ENCODE assay signal across 10 cellular contexts in the genomic region with DNA sequence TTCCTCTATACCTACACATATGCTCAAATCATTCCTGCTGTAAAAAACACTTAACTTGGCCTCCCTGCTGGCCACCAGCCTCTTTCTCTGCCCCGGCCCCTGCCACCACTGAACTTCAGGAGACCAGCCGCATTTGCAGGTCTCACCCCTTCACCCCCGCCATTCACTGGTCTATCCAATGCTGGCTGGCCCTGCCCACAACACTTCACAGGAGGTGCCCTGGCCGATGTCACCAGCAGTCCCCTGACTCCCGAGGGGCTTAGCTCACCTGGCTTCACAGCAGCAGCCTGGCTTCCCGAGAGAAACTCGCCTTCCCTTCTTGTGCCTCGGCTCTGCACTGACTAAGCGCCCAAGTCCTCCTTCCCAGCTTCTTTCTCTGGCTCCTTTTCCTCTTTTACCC. TPM values are rescaled to one million over a fixed set of nuclear protein-coding genes. Genes with fewer than 3 reads are reported as not detected.
"Had no signal": no experiment of that assay in that cellular context is flagged by ENCODE, and none has a peak within 500 bp of the region (broad histone marks: within the 10 kb centered on the region; RNA-seq: fewer than 3 reads in every experiment).

No MANE protein-coding gene starts in this region.

- H3K4me2 ChIP-seq: KMS-11 had no signal

- H3K4me3 Mint-ChIP-seq: HFFc6, IgD-negative memory B cell had no signal

- H3K27ac Mint-ChIP-seq: HFFc6 had no signal

- H3K4me3 ChIP-seq: GM23248, HAP-1 had no signal

- H3K4me1 Mint-ChIP-seq: IgD-negative memory B cell had no signal

- H3K9me3 Mint-ChIP-seq: HFFc6, IgD-negative memory B cell had no signal

- H2AFZ ChIP-seq: GM23248 had no signal

- H3K9ac ChIP-seq: GM23248, KMS-11 had no signal

- H3K36me3 Mint-ChIP-seq: IgD-negative memory B cell had no signal

- DNase-seq: GM23248, HFFc6, KBM-7 had no signal

- H3K36me3 ChIP-seq: HAP-1 had no signal

- H3K4me1 ChIP-seq: HAP-1 had no signal

- H3K9me3 ChIP-seq: HAP-1 had no signal

- ATAC-seq: HCT116, HepG2 had no signal

- H3K27ac ChIP-seq: GM23248, HL-60, KMS-11 had no signal

RNA-seq across cellular contexts. Expression of a gene that starts 7.5 kb away (rescaled TPM):
- total RNA-seq: GM23248, HFFc6, HT1080 had no signal
